Comparison of ENCODE assay signal across 11 cellular contexts in the genomic region with DNA sequence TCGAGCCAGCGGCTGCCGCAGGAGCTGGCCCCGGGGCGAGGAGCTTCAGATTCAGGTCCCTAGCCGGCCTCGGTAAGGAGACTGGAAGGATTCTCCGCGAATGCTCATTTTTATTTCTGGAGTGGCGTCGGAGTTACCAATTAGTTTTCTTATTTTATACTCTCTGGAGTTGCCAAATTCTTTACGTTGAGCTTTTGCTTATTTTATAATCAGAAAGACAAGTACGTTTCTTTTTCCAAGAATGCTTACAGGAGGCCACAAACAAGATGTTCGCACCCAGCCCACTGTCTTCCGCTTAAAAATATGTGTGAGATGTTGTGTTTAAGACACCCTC. TPM values are rescaled to one million over a fixed set of nuclear protein-coding genes. Genes with fewer than 3 reads are reported as not detected.
DNase-seq lines count a peak whose midpoint lies in the region; ATAC-seq, FAIRE-seq and TF ChIP-seq lines count a peak whose summit lies in the region.
"Had no signal": no experiment of that assay in that cellular context is flagged by ENCODE, and none has a peak within 500 bp of the region (broad histone marks: within the 10 kb centered on the region; RNA-seq: fewer than 3 reads in every experiment).

No MANE protein-coding gene starts in this region.

- peak overlapping the region; percentile 73 for H3K9ac ChIP-seq in HUES64 (ENCODE audit: low read depth, low read length)

- DNase-seq in bronchial epithelial cell (ENCODE audit: low read depth) (no peak), lower lobe of right lung (no peak), suprapubic skin (ENCODE audit: low spot score in 2 of 2) (no peak), NCI-H2196 treated with DMSO at 0.1 percent for 48 hours (lab: John Stamatoyannopoulos, UW; ENCODE audit: unreplicated experiment) (no peak), D721Med (ENCODE audit: insufficient read length, low spot score) (no peak)
- DNase-seq: activated CD8-positive, alpha-beta T cell treated with anti-CD3 and anti-CD28 coated beads, Interleukin-2, amount 10 ng/mL, durations not matched to agents 7 days and 5 days; central memory CD4-positive, alpha-beta T cell; DMS79 treated with DMSO at 0.1 percent for 48 hours had no signal

- ATAC-seq in lower lobe of right lung (no peak), HG03139 (IDR thresholded peaks at IDR 0.05; ENCODE audit: unreplicated experiment) (no peak), GM21526 (IDR thresholded peaks at IDR 0.05; ENCODE audit: low FRiP score, unreplicated experiment) (no peak)

- no peak overlapping the region for H3K27ac ChIP-seq in HUES64 (ENCODE audit: low read depth, low read length)
- no peak overlapping the region for H3K27ac ChIP-seq in lower lobe of right lung
- H3K27ac ChIP-seq in suprapubic skin = no peak overlapping the region

- FAIRE-seq in bronchial epithelial cell (lab: Jason Lieb, UNC) (no peak), D721Med (lab: Jason Lieb, UNC) (no peak)

- H3K4me3 ChIP-seq in HUES64 (ENCODE audit: low read length) (peak overlapping the region; percentile 63), bronchial epithelial cell (ENCODE audit: low read depth, low read length) (peak overlapping the region; percentile 40), lower lobe of right lung (peak overlapping the region; percentile 51), suprapubic skin (peak overlapping the region; percentile 65)

- no peaks in the 10 kb centered on the region for H3K9me3 ChIP-seq in HUES64 (ENCODE audit: insufficient read depth, low read depth, low read length)
- no peaks in the 10 kb centered on the region for H3K9me3 ChIP-seq in lower lobe of right lung
- H3K9me3 ChIP-seq in suprapubic skin = no peaks in the 10 kb centered on the region

- intact Hi-C loops in lower lobe of right lung (cut with DNase I) = no loop called here

- H3K36me3 ChIP-seq in HUES64 (ENCODE audit: insufficient read depth, low read length) (no peaks in the 10 kb centered on the region), bronchial epithelial cell (ENCODE audit: control insufficient read depth, insufficient read depth, low read length) (no peaks in the 10 kb centered on the region), lower lobe of right lung (no peaks in the 10 kb centered on the region), suprapubic skin (no peaks in the 10 kb centered on the region)

- no peak for TF ChIP-seq CTCF in bronchial epithelial cell (IDR thresholded peaks at IDR 0.05; ENCODE audit: insufficient read depth, low read length, severe bottlenecking)
- TF ChIP-seq CTCF in lower lobe of right lung (IDR thresholded peaks at IDR 0.05) = no peak
- no peak for TF ChIP-seq CTCF in suprapubic skin (IDR thresholded peaks at IDR 0.05)
- no peak for TF ChIP-seq CTCF in D721Med (IDR thresholded peaks at IDR 0.05; ENCODE audit: insufficient read depth, missing control alignments)

- peaks cover 43% of the 10 kb centered on the region for H3K27me3 ChIP-seq in HUES64 (ENCODE audit: insufficient read depth, low read length)
- H3K27me3 ChIP-seq in bronchial epithelial cell (ENCODE audit: control insufficient read depth, insufficient read depth, low read length) = peaks cover 4% of the 10 kb centered on the region
- peaks cover 7% of the 10 kb centered on the region for H3K27me3 ChIP-seq in lower lobe of right lung (ENCODE audit: low read depth)
- H3K27me3 ChIP-seq in suprapubic skin = peaks cover 2% of the 10 kb centered on the region

- no peak for TF ChIP-seq POLR2A in suprapubic skin (IDR thresholded peaks at IDR 0.05)

- WGBS in HUES64 = 68% methylated on average over 15 of the region's 15 CpGs
- 20% methylated on average over 15 of the region's 15 CpGs for WGBS in suprapubic skin

- H3K4me1 ChIP-seq in HUES64 (ENCODE audit: insufficient read depth, low read length) (peaks cover 17% of the 10 kb centered on the region), lower lobe of right lung (peaks cover 3% of the 10 kb centered on the region), suprapubic skin (peaks cover 14% of the 10 kb centered on the region)

- no peak for TF ChIP-seq EP300 in suprapubic skin (IDR thresholded peaks at IDR 0.05)

RNA-seq across cellular contexts. Expression of a gene that starts 0.5 kb away (rescaled TPM):
- 0.50 TPM for polyA plus RNA-seq in HUES64 (2013, experiment 1 of 2)
- polyA plus RNA-seq in HUES64 (2013, experiment 2 of 2) = 1.5 TPM
- total RNA-seq in bronchial epithelial cell (under 0.01 and 0.13 TPM in 2 replicates), lower lobe of right lung (0.32 TPM), suprapubic skin (under 1 TPM in 3 of 4 donors, not detected in 1; 0.29 to 0.72 (median 0.30) TPM)
- total RNA-seq: activated CD8-positive, alpha-beta T cell treated with anti-CD3 and anti-CD28 coated beads, Interleukin-2, amount 10 ng/mL, durations not matched to agents 7 days and 5 days had no signal
